In the genomic region with DNA sequence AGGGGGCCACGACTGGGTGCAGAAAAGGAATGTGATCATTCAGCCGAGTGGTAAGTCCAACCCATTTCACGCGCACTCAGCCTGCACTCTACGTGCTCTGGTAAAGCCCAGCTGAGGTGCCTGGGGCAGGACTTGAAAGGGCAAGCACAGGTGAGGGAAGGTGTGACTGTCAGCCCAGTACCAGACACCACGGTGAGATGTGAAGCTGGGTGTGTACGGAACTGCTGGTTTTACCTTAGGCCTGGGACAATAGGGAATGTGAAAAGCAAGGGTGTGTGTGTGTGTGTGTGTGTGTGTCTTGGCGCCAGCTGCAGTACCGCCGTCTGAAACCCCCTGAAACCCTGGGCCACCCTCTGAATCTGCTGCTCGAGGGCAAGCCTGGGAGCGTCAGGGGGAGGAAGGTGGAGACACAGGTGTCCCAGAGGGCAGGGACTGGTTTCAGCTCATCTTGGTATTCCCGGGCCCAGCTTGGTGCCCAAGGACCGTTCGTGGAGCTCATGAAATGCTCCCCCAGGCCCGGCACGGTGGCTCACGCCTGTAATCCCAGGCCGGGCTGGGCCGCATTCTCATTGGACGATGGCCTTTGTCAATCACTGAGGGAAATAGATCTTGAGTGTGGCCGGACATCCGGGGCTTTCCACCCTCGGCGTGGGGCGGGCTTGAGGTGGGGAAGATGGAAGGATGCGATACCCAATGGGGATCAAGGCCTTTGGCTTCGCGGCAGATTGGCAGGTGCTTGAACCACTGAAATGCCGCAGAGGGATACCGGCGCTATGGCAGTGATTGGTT, we compare ENCODE assay signal across 1 cellular context.
A peak's percentile ranks its signal among the peaks of the same experiment; 100 is the strongest.
TF ChIP-seq lines count a peak whose summit lies in the region.

No MANE protein-coding gene starts in this region.

TF ChIP-seq in HEK293, 187 proteins besides CTCF, POLR2A, EP300 and RAD21 (continued from another document and continues in another):
- TF ChIP-seq SP7 (tag by site-specific recombination; IDR thresholded peaks at IDR 0.05) (peak; percentile 88), GFI1B (tag by site-specific recombination; IDR thresholded peaks at IDR 0.05) (no peak), FEZF1 (tag by site-specific recombination; IDR thresholded peaks at IDR 0.05) (peak; percentile 74), ZFP41 (tag by site-specific recombination; IDR thresholded peaks at IDR 0.05; ENCODE audit: borderline replicate concordance) (no peak; the same call in 1 of the 2 replicates), PRDM1 (tag by site-specific recombination; IDR thresholded peaks at IDR 0.05) (peak; percentile 93), ZNF785 (tag by site-specific recombination; IDR thresholded peaks at IDR 0.05) (no peak), ZNF324 (tag by site-specific recombination; IDR thresholded peaks at IDR 0.05) (peak; percentile 83), ZNF211 (tag by site-specific recombination; IDR thresholded peaks at IDR 0.05; ENCODE audit: low read depth) (no peak), EGR2 (tag by site-specific recombination; IDR thresholded peaks at IDR 0.05; ENCODE audit: low read depth) (peak; percentile 59; the same call in 1 of the 2 replicates), ZNF341 (tag by site-specific recombination; IDR thresholded peaks at IDR 0.05; ENCODE audit: low read depth) (peak; percentile 1; the same call in 1 of the 2 replicates), KLF8 (tag by site-specific recombination; IDR thresholded peaks at IDR 0.05) (peak; percentile 64), ZBTB7A (tag by site-specific recombination; IDR thresholded peaks at IDR 0.05; ENCODE audit: low read depth) (0 out of 2 replicates have a peak, but pooled peaks have one; percentile 58), SCRT1 (tag by site-specific recombination; IDR thresholded peaks at IDR 0.05; ENCODE audit: borderline replicate concordance) (peak; percentile 21; the same call in 1 of the 2 replicates), ZNF629 (tag by site-specific recombination; IDR thresholded peaks at IDR 0.05) (peak; percentile 70), ZNF610 (tag by site-specific recombination; IDR thresholded peaks at IDR 0.05; ENCODE audit: borderline replicate concordance) (peak; percentile 66; the same call in 1 of the 2 replicates), ZNF521 (tag by site-specific recombination; IDR thresholded peaks at IDR 0.05) (no peak), ZFP37 (tag by site-specific recombination; IDR thresholded peaks at IDR 0.05) (peak; percentile 97), ZNF791 (tag by site-specific recombination; IDR thresholded peaks at IDR 0.05) (no peak), ZNF16 (tag by site-specific recombination; IDR thresholded peaks at IDR 0.05; ENCODE audit: low read depth) (peak; percentile 42; the same call in 1 of the 2 replicates), ZNF140 (tag by site-specific recombination; IDR thresholded peaks at IDR 0.05) (no peak), ZNF473 (tag by site-specific recombination; IDR thresholded peaks at IDR 0.05) (no peak), SALL2 (tag by site-specific recombination; IDR thresholded peaks at IDR 0.05; ENCODE audit: borderline replicate concordance) (peak; percentile 96), ZNF214 (tag by site-specific recombination; IDR thresholded peaks at IDR 0.05; ENCODE audit: borderline replicate concordance) (no peak), ZNF433 (tag by site-specific recombination; IDR thresholded peaks at IDR 0.05; ENCODE audit: low read depth) (no peak), KLF16 (tag by site-specific recombination; IDR thresholded peaks at IDR 0.05) (peak; percentile 93), ZNF76 (tag by site-specific recombination; IDR thresholded peaks at IDR 0.05; ENCODE audit: borderline replicate concordance, low read depth) (peak; percentile 54), ZNF311 (tag by site-specific recombination; IDR thresholded peaks at IDR 0.05; ENCODE audit: borderline replicate concordance) (no peak), SP2 (tag by site-specific recombination; IDR thresholded peaks at IDR 0.05) (peak; percentile 100), ZFP69B (tag by site-specific recombination; IDR thresholded peaks at IDR 0.05) (peak; percentile 81; the same call in 1 of the 2 replicates)
- TF ChIP-seq, protein P1, sequence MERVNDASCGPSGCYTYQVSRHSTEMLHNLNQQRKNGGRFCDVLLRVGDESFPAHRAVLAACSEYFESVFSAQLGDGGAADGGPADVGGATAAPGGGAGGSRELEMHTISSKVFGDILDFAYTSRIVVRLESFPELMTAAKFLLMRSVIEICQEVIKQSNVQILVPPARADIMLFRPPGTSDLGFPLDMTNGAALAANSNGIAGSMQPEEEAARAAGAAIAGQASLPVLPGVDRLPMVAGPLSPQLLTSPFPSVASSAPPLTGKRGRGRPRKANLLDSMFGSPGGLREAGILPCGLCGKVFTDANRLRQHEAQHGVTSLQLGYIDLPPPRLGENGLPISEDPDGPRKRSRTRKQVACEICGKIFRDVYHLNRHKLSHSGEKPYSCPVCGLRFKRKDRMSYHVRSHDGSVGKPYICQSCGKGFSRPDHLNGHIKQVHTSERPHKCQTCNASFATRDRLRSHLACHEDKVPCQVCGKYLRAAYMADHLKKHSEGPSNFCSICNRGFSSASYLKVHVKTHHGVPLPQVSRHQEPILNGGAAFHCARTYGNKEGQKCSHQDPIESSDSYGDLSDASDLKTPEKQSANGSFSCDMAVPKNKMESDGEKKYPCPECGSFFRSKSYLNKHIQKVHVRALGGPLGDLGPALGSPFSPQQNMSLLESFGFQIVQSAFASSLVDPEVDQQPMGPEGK (tag by site-specific recombination; IDR thresholded peaks at IDR 0.05), result peak; percentile 94
- TF ChIP-seq, protein P2, sequence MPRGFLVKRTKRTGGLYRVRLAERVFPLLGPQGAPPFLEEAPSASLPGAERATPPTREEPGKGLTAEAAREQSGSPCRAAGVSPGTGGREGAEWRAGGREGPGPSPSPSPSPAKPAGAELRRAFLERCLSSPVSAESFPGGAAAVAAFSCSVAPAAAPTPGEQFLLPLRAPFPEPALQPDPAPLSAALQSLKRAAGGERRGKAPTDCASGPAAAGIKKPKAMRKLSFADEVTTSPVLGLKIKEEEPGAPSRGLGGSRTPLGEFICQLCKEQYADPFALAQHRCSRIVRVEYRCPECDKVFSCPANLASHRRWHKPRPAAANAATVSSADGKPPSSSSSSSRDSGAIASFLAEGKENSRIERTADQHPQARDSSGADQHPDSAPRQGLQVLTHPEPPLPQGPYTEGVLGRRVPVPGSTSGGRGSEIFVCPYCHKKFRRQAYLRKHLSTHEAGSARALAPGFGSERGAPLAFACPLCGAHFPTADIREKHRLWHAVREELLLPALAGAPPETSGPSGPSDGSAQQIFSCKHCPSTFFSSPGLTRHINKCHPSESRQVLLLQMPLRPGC (tag by site-specific recombination; IDR thresholded peaks at IDR 0.05), result peak; percentile 92
- TF ChIP-seq, protein P3, sequence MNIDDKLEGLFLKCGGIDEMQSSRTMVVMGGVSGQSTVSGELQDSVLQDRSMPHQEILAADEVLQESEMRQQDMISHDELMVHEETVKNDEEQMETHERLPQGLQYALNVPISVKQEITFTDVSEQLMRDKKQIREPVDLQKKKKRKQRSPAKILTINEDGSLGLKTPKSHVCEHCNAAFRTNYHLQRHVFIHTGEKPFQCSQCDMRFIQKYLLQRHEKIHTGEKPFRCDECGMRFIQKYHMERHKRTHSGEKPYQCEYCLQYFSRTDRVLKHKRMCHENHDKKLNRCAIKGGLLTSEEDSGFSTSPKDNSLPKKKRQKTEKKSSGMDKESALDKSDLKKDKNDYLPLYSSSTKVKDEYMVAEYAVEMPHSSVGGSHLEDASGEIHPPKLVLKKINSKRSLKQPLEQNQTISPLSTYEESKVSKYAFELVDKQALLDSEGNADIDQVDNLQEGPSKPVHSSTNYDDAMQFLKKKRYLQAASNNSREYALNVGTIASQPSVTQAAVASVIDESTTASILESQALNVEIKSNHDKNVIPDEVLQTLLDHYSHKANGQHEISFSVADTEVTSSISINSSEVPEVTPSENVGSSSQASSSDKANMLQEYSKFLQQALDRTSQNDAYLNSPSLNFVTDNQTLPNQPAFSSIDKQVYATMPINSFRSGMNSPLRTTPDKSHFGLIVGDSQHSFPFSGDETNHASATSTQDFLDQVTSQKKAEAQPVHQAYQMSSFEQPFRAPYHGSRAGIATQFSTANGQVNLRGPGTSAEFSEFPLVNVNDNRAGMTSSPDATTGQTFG (tag by site-specific recombination; IDR thresholded peaks at IDR 0.05; ENCODE audit: borderline replicate concordance), result peak; percentile 93; the same call in 1 of the 2 replicates
- TF ChIP-seq, protein P4, sequence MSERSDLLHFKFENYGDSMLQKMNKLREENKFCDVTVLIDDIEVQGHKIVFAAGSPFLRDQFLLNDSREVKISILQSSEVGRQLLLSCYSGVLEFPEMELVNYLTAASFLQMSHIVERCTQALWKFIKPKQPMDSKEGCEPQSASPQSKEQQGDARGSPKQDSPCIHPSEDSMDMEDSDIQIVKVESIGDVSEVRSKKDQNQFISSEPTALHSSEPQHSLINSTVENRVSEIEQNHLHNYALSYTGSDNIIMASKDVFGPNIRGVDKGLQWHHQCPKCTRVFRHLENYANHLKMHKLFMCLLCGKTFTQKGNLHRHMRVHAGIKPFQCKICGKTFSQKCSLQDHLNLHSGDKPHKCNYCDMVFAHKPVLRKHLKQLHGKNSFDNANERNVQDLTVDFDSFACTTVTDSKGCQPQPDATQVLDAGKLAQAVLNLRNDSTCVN (tag by site-specific recombination; optimal IDR thresholded peaks at IDR 0.05), result peak; percentile 54
- TF ChIP-seq, protein P5, sequence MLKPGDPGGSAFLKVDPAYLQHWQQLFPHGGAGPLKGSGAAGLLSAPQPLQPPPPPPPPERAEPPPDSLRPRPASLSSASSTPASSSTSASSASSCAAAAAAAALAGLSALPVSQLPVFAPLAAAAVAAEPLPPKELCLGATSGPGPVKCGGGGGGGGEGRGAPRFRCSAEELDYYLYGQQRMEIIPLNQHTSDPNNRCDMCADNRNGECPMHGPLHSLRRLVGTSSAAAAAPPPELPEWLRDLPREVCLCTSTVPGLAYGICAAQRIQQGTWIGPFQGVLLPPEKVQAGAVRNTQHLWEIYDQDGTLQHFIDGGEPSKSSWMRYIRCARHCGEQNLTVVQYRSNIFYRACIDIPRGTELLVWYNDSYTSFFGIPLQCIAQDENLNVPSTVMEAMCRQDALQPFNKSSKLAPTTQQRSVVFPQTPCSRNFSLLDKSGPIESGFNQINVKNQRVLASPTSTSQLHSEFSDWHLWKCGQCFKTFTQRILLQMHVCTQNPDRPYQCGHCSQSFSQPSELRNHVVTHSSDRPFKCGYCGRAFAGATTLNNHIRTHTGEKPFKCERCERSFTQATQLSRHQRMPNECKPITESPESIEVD (tag by site-specific recombination; IDR thresholded peaks at IDR 0.05), result no peak
- TF ChIP-seq, protein P6, sequence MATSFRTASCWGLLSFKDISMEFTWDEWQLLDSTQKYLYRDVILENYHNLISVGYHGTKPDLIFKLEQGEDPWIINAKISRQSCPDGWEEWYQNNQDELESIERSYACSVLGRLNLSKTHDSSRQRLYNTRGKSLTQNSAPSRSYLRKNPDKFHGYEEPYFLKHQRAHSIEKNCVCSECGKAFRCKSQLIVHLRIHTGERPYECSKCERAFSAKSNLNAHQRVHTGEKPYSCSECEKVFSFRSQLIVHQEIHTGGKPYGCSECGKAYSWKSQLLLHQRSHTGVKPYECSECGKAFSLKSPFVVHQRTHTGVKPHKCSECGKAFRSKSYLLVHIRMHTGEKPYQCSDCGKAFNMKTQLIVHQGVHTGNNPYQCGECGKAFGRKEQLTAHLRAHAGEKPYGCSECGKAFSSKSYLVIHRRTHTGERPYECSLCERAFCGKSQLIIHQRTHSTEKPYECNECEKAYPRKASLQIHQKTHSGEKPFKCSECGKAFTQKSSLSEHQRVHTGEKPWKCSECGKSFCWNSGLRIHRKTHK (tag by site-specific recombination; IDR thresholded peaks at IDR 0.05), result no peak
- TF ChIP-seq, protein P7, sequence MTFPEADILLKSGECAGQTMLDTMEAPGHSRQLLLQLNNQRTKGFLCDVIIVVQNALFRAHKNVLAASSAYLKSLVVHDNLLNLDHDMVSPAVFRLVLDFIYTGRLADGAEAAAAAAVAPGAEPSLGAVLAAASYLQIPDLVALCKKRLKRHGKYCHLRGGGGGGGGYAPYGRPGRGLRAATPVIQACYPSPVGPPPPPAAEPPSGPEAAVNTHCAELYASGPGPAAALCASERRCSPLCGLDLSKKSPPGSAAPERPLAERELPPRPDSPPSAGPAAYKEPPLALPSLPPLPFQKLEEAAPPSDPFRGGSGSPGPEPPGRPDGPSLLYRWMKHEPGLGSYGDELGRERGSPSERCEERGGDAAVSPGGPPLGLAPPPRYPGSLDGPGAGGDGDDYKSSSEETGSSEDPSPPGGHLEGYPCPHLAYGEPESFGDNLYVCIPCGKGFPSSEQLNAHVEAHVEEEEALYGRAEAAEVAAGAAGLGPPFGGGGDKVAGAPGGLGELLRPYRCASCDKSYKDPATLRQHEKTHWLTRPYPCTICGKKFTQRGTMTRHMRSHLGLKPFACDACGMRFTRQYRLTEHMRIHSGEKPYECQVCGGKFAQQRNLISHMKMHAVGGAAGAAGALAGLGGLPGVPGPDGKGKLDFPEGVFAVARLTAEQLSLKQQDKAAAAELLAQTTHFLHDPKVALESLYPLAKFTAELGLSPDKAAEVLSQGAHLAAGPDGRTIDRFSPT (tag by site-specific recombination; IDR thresholded peaks at IDR 0.05), result peak; percentile 98
- TF ChIP-seq, protein P8, sequence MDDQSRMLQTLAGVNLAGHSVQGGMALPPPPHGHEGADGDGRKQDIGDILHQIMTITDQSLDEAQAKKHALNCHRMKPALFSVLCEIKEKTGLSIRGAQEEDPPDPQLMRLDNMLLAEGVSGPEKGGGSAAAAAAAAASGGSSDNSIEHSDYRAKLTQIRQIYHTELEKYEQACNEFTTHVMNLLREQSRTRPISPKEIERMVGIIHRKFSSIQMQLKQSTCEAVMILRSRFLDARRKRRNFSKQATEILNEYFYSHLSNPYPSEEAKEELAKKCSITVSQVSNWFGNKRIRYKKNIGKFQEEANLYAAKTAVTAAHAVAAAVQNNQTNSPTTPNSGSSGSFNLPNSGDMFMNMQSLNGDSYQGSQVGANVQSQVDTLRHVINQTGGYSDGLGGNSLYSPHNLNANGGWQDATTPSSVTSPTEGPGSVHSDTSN (CRISPR knock-in tag; IDR thresholded peaks at IDR 0.05), result peak; percentile 100
- TF ChIP-seq, protein P9, sequence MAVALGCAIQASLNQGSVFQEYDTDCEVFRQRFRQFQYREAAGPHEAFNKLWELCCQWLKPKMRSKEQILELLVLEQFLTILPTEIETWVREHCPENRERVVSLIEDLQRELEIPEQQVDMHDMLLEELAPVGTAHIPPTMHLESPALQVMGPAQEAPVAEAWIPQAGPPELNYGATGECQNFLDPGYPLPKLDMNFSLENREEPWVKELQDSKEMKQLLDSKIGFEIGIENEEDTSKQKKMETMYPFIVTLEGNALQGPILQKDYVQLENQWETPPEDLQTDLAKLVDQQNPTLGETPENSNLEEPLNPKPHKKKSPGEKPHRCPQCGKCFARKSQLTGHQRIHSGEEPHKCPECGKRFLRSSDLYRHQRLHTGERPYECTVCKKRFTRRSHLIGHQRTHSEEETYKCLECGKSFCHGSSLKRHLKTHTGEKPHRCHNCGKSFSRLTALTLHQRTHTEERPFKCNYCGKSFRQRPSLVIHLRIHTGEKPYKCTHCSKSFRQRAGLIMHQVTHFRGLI (tag by site-specific recombination; IDR thresholded peaks at IDR 0.05), result peak; percentile 67
- TF ChIP-seq, protein P10, sequence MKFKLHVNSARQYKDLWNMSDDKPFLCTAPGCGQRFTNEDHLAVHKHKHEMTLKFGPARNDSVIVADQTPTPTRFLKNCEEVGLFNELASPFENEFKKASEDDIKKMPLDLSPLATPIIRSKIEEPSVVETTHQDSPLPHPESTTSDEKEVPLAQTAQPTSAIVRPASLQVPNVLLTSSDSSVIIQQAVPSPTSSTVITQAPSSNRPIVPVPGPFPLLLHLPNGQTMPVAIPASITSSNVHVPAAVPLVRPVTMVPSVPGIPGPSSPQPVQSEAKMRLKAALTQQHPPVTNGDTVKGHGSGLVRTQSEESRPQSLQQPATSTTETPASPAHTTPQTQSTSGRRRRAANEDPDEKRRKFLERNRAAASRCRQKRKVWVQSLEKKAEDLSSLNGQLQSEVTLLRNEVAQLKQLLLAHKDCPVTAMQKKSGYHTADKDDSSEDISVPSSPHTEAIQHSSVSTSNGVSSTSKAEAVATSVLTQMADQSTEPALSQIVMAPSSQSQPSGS (tag by site-specific recombination; IDR thresholded peaks at IDR 0.05; ENCODE audit: low read depth), result peak; percentile 29; the same call in 1 of the 2 replicates
